In genomic region chr13:98571955-98572662, GRCh38 we compare ENCODE assay signal across 8 cellular contexts. TPM values are rescaled to one million over a fixed set of nuclear protein-coding genes. Genes with fewer than 3 reads are reported as not detected.
DNase-seq lines count a peak whose midpoint lies in the region; ATAC-seq and TF ChIP-seq lines count a peak whose summit lies in the region.

No MANE protein-coding gene starts in this region.

- H3K4me2 ChIP-seq in fibroblast of lung (ENCODE audit: extremely low read depth, insufficient read depth, low read length) (peak overlapping the region; percentile 17), smooth muscle cell (peak overlapping the region; percentile 58)

- no peaks in the 10 kb centered on the region for H4K20me1 ChIP-seq in fibroblast of lung (ENCODE audit: control insufficient read depth, extremely low read depth, insufficient read depth, low read length)
- H4K20me1 ChIP-seq in smooth muscle cell (ENCODE audit: low read depth), result peaks cover 94% of the 10 kb centered on the region

- H3K36me3 ChIP-seq in BE2C (no peaks in the 10 kb centered on the region; the same call in 1 of the 2 replicates), HUES64 (ENCODE audit: insufficient read depth, low read length) (no peaks in the 10 kb centered on the region), fibroblast of lung (ENCODE audit: control insufficient read depth, insufficient read depth, low read length) (no peaks in the 10 kb centered on the region), smooth muscle cell (ENCODE audit: low read depth) (no peaks in the 10 kb centered on the region)

- H3K79me2 ChIP-seq in fibroblast of lung (ENCODE audit: control insufficient read depth, insufficient read depth, low read length) (peaks cover 93% of the 10 kb centered on the region), smooth muscle cell (ENCODE audit: low read depth) (peaks cover 94% of the 10 kb centered on the region)

- peaks cover 18% of the 10 kb centered on the region for H3K4me1 ChIP-seq in BE2C
- H3K4me1 ChIP-seq in HUES64 (ENCODE audit: insufficient read depth, low read length), result peaks cover 54% of the 10 kb centered on the region
- peaks cover 12% of the 10 kb centered on the region for H3K4me1 ChIP-seq in fibroblast of lung (ENCODE audit: control insufficient read depth, extremely low read depth, insufficient read depth, low read length)
- H3K4me1 ChIP-seq in smooth muscle cell (ENCODE audit: low read depth), result peaks cover 39% of the 10 kb centered on the region

- H3K27me3 ChIP-seq in BE2C (no peaks in the 10 kb centered on the region), HUES64 (ENCODE audit: insufficient read depth, low read length) (no peaks in the 10 kb centered on the region), fibroblast of lung (ENCODE audit: control insufficient read depth, insufficient read depth, low read length) (no peaks in the 10 kb centered on the region), smooth muscle cell (ENCODE audit: low read depth) (no peaks in the 10 kb centered on the region)

- TF ChIP-seq CTCF in BE2C (IDR thresholded peaks at IDR 0.05; ENCODE audit: low read depth, low read length) (no peak), fibroblast of lung (conservative IDR thresholded peaks at IDR 0.05 in 1 of 2, IDR thresholded peaks at IDR 0.05 in 1 of 2; ENCODE audit: low read depth in 1 of 2, low read length in 2 of 2) (no peak), smooth muscle cell (IDR thresholded peaks at IDR 0.05; ENCODE audit: borderline replicate concordance, insufficient read depth, poor library complexity, severe bottlenecking) (no peak)

- DNase-seq in BE2C (peak; percentile 32), T-helper 9 cell (peak; percentile 25), fibroblast of lung (ENCODE audit: low read depth in 2 of 2) (peak; percentile 44 to 66), smooth muscle cell (lab: John Stamatoyannopoulos, UW; ENCODE audit: unreplicated experiment) (no peak), GM19240 (ENCODE audit: insufficient read length, low spot score) (no peak)

- H3K4me3 ChIP-seq in BE2C (ENCODE audit: low read depth, low read length) (no peak overlapping the region; the same call in 1 of the 2 replicates), HUES64 (ENCODE audit: low read length) (no peak overlapping the region), fibroblast of lung (replicated peaks in 1 of 4; ENCODE audit: control extremely low read depth in 1 of 4, insufficient read depth in 1 of 4, low read depth in 3 of 4, low read length in 4 of 4) (peak overlapping the region in 1 of 4 experiments; percentile 29), smooth muscle cell (no peak overlapping the region)

- H3K27ac ChIP-seq in HUES64 (ENCODE audit: low read depth, low read length) (peak overlapping the region; percentile 33; the same call in 1 of the 2 replicates), fibroblast of lung (ENCODE audit: insufficient read depth, low read length) (peak overlapping the region; percentile 37), smooth muscle cell (ENCODE audit: low read depth) (peak overlapping the region; percentile 73)

- ATAC-seq in GM21825 (IDR thresholded peaks at IDR 0.05; ENCODE audit: unreplicated experiment) (no peak), GM19035 (IDR thresholded peaks at IDR 0.05; ENCODE audit: unreplicated experiment) (no peak)

- H3K9ac ChIP-seq in HUES64 (ENCODE audit: low read depth, low read length) (peak overlapping the region; percentile 21; the same call in 1 of the 2 replicates), fibroblast of lung (ENCODE audit: insufficient read depth, low read length) (no peak overlapping the region), smooth muscle cell (ENCODE audit: low read depth) (no peak overlapping the region)

- H2AFZ ChIP-seq in fibroblast of lung (ENCODE audit: low read length) (no peak overlapping the region), smooth muscle cell (ENCODE audit: low read depth) (no peak overlapping the region)

- H3K9me3 ChIP-seq in BE2C (no peaks in the 10 kb centered on the region), HUES64 (ENCODE audit: insufficient read depth, low read depth, low read length) (no peaks in the 10 kb centered on the region), fibroblast of lung (ENCODE audit: control insufficient read depth, insufficient read depth, low read depth, low read length) (no peaks in the 10 kb centered on the region), smooth muscle cell (replicated peaks; ENCODE audit: low read depth) (no peaks in the 10 kb centered on the region)

- peaks cover 15% of the 10 kb centered on the region for H3F3A ChIP-seq in smooth muscle cell (ENCODE audit: low read depth)

- WGBS in HUES64, result 83% methylated on average over 11 of the region's 11 CpGs
- WGBS in smooth muscle cell (ENCODE audit: low lambda C conversion rate), result 53% methylated on average over 11 of the region's 11 CpGs

RNA-seq across cellular contexts. Expression of gene STK24, which starts 4.8 kb away (rescaled TPM):
- 60.2 TPM for polyA plus RNA-seq in BE2C (2012; ENCODE audit: insufficient read depth, insufficient read length, low read depth)
- 100 TPM for polyA plus RNA-seq in HUES64 (2013, experiment 1 of 2)
- polyA plus RNA-seq in HUES64 (2013, experiment 2 of 2), result 131 TPM
- 32.9 and 53.2 TPM in 2 replicates for total RNA-seq in fibroblast of lung
- 73.1 and 74.6 TPM in 2 replicates for polyA plus RNA-seq in fibroblast of lung
- polyA plus RNA-seq in fibroblast of lung (2012), result 53.7 and 65.7 TPM in 2 replicates
- polyA minus RNA-seq in fibroblast of lung (ENCODE audit: low replicate concordance), result 26.6 and 41.4 TPM in 2 replicates
- 76.6 and 89.1 TPM in 2 replicates for total RNA-seq in smooth muscle cell
- 80.2 and 105 TPM in 2 replicates for polyA plus RNA-seq in smooth muscle cell

Comparison
In these comparisons a context has a peak if more than half of its experiments do, and no peak if none do; other contexts are left out.
1. DNase-seq: peak in BE2C (single experiment), T-helper 9 cell (single experiment) and fibroblast of lung (2 of 2); none in smooth muscle cell (single experiment) and GM19240 (single experiment).
2. Peak in every context shown above with its lines, with median percentiles within 50 percentile points of each other: H3K27ac ChIP-seq.